ENCODE assay signal across 8 cellular contexts in genomic region chr17:3827124-3827773, GRCh38. TPM values are rescaled to one million over a fixed set of nuclear protein-coding genes. Genes with fewer than 3 reads are reported as not detected.
DNase-seq lines count a peak whose midpoint lies in the region; ATAC-seq and TF ChIP-seq lines count a peak whose summit lies in the region.

No MANE protein-coding gene starts in this region.

- in situ Hi-C loops in HAP-1 (cut with MboI; ENCODE audit: low sequenced_read_pairs), result no loop called here

- no peak overlapping the region for H3K4me3 ChIP-seq in HAP-1

- peaks cover 66% of the 10 kb centered on the region for H3K36me3 ChIP-seq in HAP-1 (replicated peaks)

- no peak overlapping the region for H3K4me3 Mint-ChIP-seq in CD4-positive, alpha-beta T cell

- H3K9me3 ChIP-seq in CD4-positive, alpha-beta T cell (ENCODE audit: control insufficient read depth, low read length), result no peaks in the 10 kb centered on the region
- H3K9me3 ChIP-seq in HAP-1, result no peaks in the 10 kb centered on the region

- ATAC-seq in CD4-positive, alpha-beta T cell (ENCODE audit: poor library complexity), result peak; percentile 67
- ATAC-seq in GM18873 (IDR thresholded peaks at IDR 0.05; ENCODE audit: low FRiP score, unreplicated experiment) (no peak), sciatic nerve (no peak)

- no peaks in the 10 kb centered on the region for H3K27me3 ChIP-seq in CD4-positive, alpha-beta T cell (ENCODE audit: control insufficient read depth, insufficient read depth, low read length)
- no peaks in the 10 kb centered on the region for H3K27me3 ChIP-seq in HAP-1 (ENCODE audit: low read depth)

- peaks cover 74% of the 10 kb centered on the region for H3K36me3 Mint-ChIP-seq in CD4-positive, alpha-beta T cell (ENCODE audit: low read depth)

- POLR2A ChIA-PET in CD4-positive, alpha-beta T cell (lab: Charles Lee), result interaction anchor here (0.7 to 2.5 kb wide), 4 partner anchors 19 to 145 kb away, joined by 3 to 14 read pairs (median 4); partner anchors contain the start of gene NCBP3

- TF ChIP-seq CTCF in CD4-positive, alpha-beta T cell (IDR thresholded peaks at IDR 0.05), result peak; percentile 84

- peaks cover 6% of the 10 kb centered on the region for H3K4me1 Mint-ChIP-seq in CD4-positive, alpha-beta T cell (ENCODE audit: low read depth)

- CTCF ChIA-PET in CD4-positive, alpha-beta T cell (lab: Charles Lee), result interaction anchor here (0.6 to 5.3 kb wide), 11 partner anchors 9 to 145 kb away, joined by 3 to 106 read pairs (median 3); partner anchors contain the start of gene NCBP3

- intact Hi-C loops in CD4-positive, alpha-beta T cell (cut with DNase I, micrococcal nuclease), result loop anchor here (1.0 to 10.0 kb wide), 4 partner anchors 90 to 782 kb away; no protein-coding TSS in a partner anchor
- intact Hi-C loops in sciatic nerve (cut with DNase I), result no loop called here

- H3K9me3 Mint-ChIP-seq in CD4-positive, alpha-beta T cell, result no peaks in the 10 kb centered on the region

- peak; percentile 44 to 69 (median 62) for DNase-seq in CD4-positive, alpha-beta T cell
- DNase-seq in HAP-1 (ENCODE audit: low spot score in 2 of 2) (peak; percentile 29 to 79), T follicular helper cell (ENCODE audit: low read depth) (peak; percentile 57), amniotic epithelial cell (ENCODE audit: low read depth) (peak; percentile 73), inferior parietal cortex (ENCODE audit: extremely low spot score) (peak; percentile 90), sciatic nerve (ENCODE audit: low spot score) (no peak)
- DNase-seq in stimulated activated CD4-positive, alpha-beta T cell treated with anti-CD3 and anti-CD28 coated beads, Interleukin-1b, Interleukin-23, amount 100 ng/mL, for 1 hour (ENCODE audit: low read depth in 2 of 2), result peak; percentile 40 to 47

- H3K27ac ChIP-seq in CD4-positive, alpha-beta T cell (ENCODE audit: low read depth, low read length), result no peak overlapping the region

- no peak overlapping the region for H3K27ac Mint-ChIP-seq in CD4-positive, alpha-beta T cell

- H3K4me1 ChIP-seq in HAP-1, result no peaks in the 10 kb centered on the region

- H3K27me3 Mint-ChIP-seq in CD4-positive, alpha-beta T cell, result no peaks in the 10 kb centered on the region

RNA-seq across cellular contexts. Expression of gene NCBP3, which starts 18.8 kb away (rescaled TPM):
- 10 to 100 TPM; 25.0 to 29.5 TPM for total RNA-seq in CD4-positive, alpha-beta T cell
- 42.3 TPM for total RNA-seq in sciatic nerve

RNA-seq across cellular contexts. Expression of gene ITGAE, which starts 26.3 kb away (rescaled TPM):
- 10 to 100 TPM; 15.8 to 18.3 TPM for total RNA-seq in CD4-positive, alpha-beta T cell
- 19.3 TPM for total RNA-seq in sciatic nerve
